8 cellular contexts compared by ENCODE assay signal in genomic region chr17:50546701-50547034, GRCh38. TPM values are rescaled to one million over a fixed set of nuclear protein-coding genes. Genes with fewer than 3 reads are reported as not detected.
DNase-seq lines count a peak whose midpoint lies in the region; ATAC-seq and TF ChIP-seq lines count a peak whose summit lies in the region.

No MANE protein-coding gene starts in this region.

- CTCF ChIA-PET in Panc1 (lab: Charles Lee), result interaction anchor here (0.6 to 3.6 kb wide), 5 partner anchors 68 to 148 kb away, joined by 3 to 15 read pairs (median 5); no protein-coding TSS in a partner anchor

- intact Hi-C loops in Panc1 (cut with micrococcal nuclease; ENCODE audit: unreplicated experiment), result loop anchor here (2.0 to 5.0 kb wide), 2 partner anchors 148 to 296 kb away; no protein-coding TSS in a partner anchor
- intact Hi-C loops in sigmoid colon (cut with DNase I), result loop anchor here (1.0 to 10.0 kb wide), 6 partner anchors 80 to 608 kb away; partner anchors contain the start of gene NME1
- intact Hi-C loops in aorta (cut with DNase I), result loop anchor here (1.0 to 10.0 kb wide), 5 partner anchors 80 to 398 kb away; no protein-coding TSS in a partner anchor

- H3K4me1 ChIP-seq in Panc1 (ENCODE audit: control insufficient read depth, insufficient read depth, low read length) (peaks cover 26% of the 10 kb centered on the region), sigmoid colon (peaks cover 0 to 36% (median 24%) of the 10 kb centered on the region in 4 donors), aorta (ENCODE audit: control insufficient read depth in 1 of 2, insufficient read depth in 2 of 2, low read length in 2 of 2) (no peaks in the 10 kb centered on the region)

- POLR2A ChIA-PET in Panc1 (lab: Charles Lee), result interaction anchor here (1.0 kb wide), 1 partner anchor 236 kb away, joined by 5 read pairs; no protein-coding TSS in a partner anchor

- WGBS in sigmoid colon, 2 donors, result 48 to 49% methylated on average over 4 of the region's 4 CpGs
- 38 to 48% methylated on average over 4 of the region's 4 CpGs for WGBS in aorta, 2 donors

- no TSS peak for BruUV-seq in Panc1 (replicated peaks; lab: Mats Ljungman, UMichigan)

- ATAC-seq in Panc1, result no peak
- no peak for ATAC-seq in HG02759 (IDR thresholded peaks at IDR 0.05; ENCODE audit: unreplicated experiment)
- ATAC-seq in aorta (ENCODE audit: low FRiP score), result no peak

- TF ChIP-seq CTCF in GM12864 (IDR thresholded peaks at IDR 0.05; ENCODE audit: low read depth, low read length, missing control alignments) (no peak), Panc1 (IDR thresholded peaks at IDR 0.05) (no peak), epithelial cell of proximal tubule (conservative IDR thresholded peaks at IDR 0.05; ENCODE audit: low read depth, low read length) (no peak), sigmoid colon (IDR thresholded peaks at IDR 0.05) (no peak)

- TF ChIP-seq POLR2A in sigmoid colon (IDR thresholded peaks at IDR 0.05), result no peak

- H3K9me3 ChIP-seq in Panc1 (ENCODE audit: control insufficient read depth, insufficient read depth, low read depth, low read length) (no peaks in the 10 kb centered on the region), sigmoid colon (no peaks in the 10 kb centered on the region), aorta (ENCODE audit: control insufficient read depth, low read length) (no peaks in the 10 kb centered on the region)

- no peak for TF ChIP-seq EP300 in sigmoid colon (IDR thresholded peaks at IDR 0.05)

- DNase-seq in GM12864 (ENCODE audit: low read depth) (no peak), Panc1 (ENCODE audit: low read depth, low spot score) (no peak), epithelial cell of proximal tubule (ENCODE audit: low read depth) (no peak), sigmoid colon (no peak), NCI-H226 (no peak), NCI-H1436 treated with DMSO at 0.1 percent for 48 hours (lab: John Stamatoyannopoulos, UW) (no peak), aorta (no peak)

- H3K4me3 ChIP-seq in GM12864 (ENCODE audit: low read depth, low read length), result peak overlapping the region; percentile 69
- H3K4me3 ChIP-seq in Panc1 (ENCODE audit: low read depth in 2 of 2, low read length in 2 of 2), result peak overlapping the region; percentile 52 to 73
- H3K4me3 ChIP-seq in epithelial cell of proximal tubule (ENCODE audit: low read depth, low read length), result peak overlapping the region; percentile 65
- H3K4me3 ChIP-seq in sigmoid colon, result peak overlapping the region; percentile 39 to 75 (median 64)
- no peak overlapping the region for H3K4me3 ChIP-seq in aorta (ENCODE audit: low read length in 2 of 2)

- no peaks in the 10 kb centered on the region for H3K36me3 ChIP-seq in Panc1 (ENCODE audit: control insufficient read depth, insufficient read depth, low read length)
- H3K36me3 ChIP-seq in sigmoid colon, result peaks cover 0 to 23% (median 4%) of the 10 kb centered on the region in 4 donors
- no peaks in the 10 kb centered on the region for H3K36me3 ChIP-seq in aorta (ENCODE audit: control insufficient read depth in 1 of 2, insufficient read depth in 2 of 2, low read length in 1 of 2)

- H3K27ac ChIP-seq in Panc1 (ENCODE audit: low read length) (peak overlapping the region; percentile 3; the same call in 1 of the 2 replicates), sigmoid colon (peak overlapping the region; percentile 82 to 88 (median 84)), aorta (ENCODE audit: low read depth in 1 of 2, low read length in 2 of 2) (no peak overlapping the region)

- in situ Hi-C loops in Panc1 (cut with HindIII; ENCODE audit: low pct_unique_long_range_greater_than_20kb, low sequenced_read_pairs), result no loop called here

- no peaks in the 10 kb centered on the region for H3K27me3 ChIP-seq in Panc1 (ENCODE audit: control insufficient read depth, insufficient read depth, low read length)
- no peaks in the 10 kb centered on the region for H3K27me3 ChIP-seq in sigmoid colon
- no peaks in the 10 kb centered on the region for H3K27me3 ChIP-seq in aorta (ENCODE audit: control insufficient read depth in 1 of 2, insufficient read depth in 2 of 2, low read length in 1 of 2)

RNA-seq across cellular contexts. Expression of gene SPATA20, which starts 0.3 kb away (rescaled TPM):
- 82.2 TPM for total RNA-seq in Panc1 (2021; ENCODE audit: unreplicated experiment)
- 77.3 TPM for polyA plus RNA-seq in Panc1 (2012; ENCODE audit: insufficient read length)
- total RNA-seq in epithelial cell of proximal tubule, result 45.5 and 70.2 TPM in 2 replicates
- total RNA-seq in sigmoid colon, result 10 to 100 TPM; 40.8 to 81.7 (median 58.6) TPM
- 10 to 100 TPM; 24.0 to 45.1 (median 40.6) TPM for polyA plus RNA-seq in sigmoid colon
- total RNA-seq in aorta, result 10 to 100 TPM; 27.8 to 41.9 TPM
- 10 to 100 TPM; 16.7 to 64.0 TPM for polyA plus RNA-seq in aorta

RNA-seq across cellular contexts. Expression of gene CACNA1G, which starts 13.8 kb away (rescaled TPM):
- total RNA-seq in Panc1 (2021; ENCODE audit: unreplicated experiment) (10.0 TPM), epithelial cell of proximal tubule (not detected in 2 replicates), sigmoid colon (1 to 10 TPM in 1 of 4 donors, under 1 TPM in 3; 0.33 to 1.4 (median 0.59) TPM), aorta (1 to 10 TPM in 1 of 2 donors, under 1 TPM in 1; 0.29 to 2.8 TPM)
- polyA plus RNA-seq in Panc1 (2012; ENCODE audit: insufficient read length), result 9.7 TPM
- polyA plus RNA-seq in sigmoid colon (under 1 TPM in 2 of 3 donors, not detected in 1; under 0.01 to 0.20 TPM), aorta (not detected)

RNA-seq across cellular contexts. Expression of gene EPN3, which starts 14.1 kb away (rescaled TPM):
- total RNA-seq in Panc1 (2021; ENCODE audit: unreplicated experiment) (0.92 TPM), epithelial cell of proximal tubule (2.8 and 3.3 TPM in 2 replicates), sigmoid colon (not detected), aorta (not detected)
- 0.67 TPM for polyA plus RNA-seq in Panc1 (2012; ENCODE audit: insufficient read length)
- polyA plus RNA-seq in sigmoid colon (10 to 100 TPM; 23.4 to 31.7 (median 29.5) TPM), aorta (1 to 10 TPM; 1.5 to 1.9 TPM)

RNA-seq across cellular contexts. Expression of gene MYCBPAP, which starts 38.4 kb away (rescaled TPM):
- 2.2 TPM for total RNA-seq in Panc1 (2021; ENCODE audit: unreplicated experiment)
- 3.7 TPM for polyA plus RNA-seq in Panc1 (2012; ENCODE audit: insufficient read length)
- 0.58 TPM in 1 of 2 replicates, not detected in the other for total RNA-seq in epithelial cell of proximal tubule
- total RNA-seq in sigmoid colon, result 1 to 10 TPM in 3 of 4 donors, under 1 TPM in 1; 0.36 to 2.5 (median 1.7) TPM
- polyA plus RNA-seq in sigmoid colon, result 1 to 10 TPM in 1 of 3 donors, under 1 TPM in 1, not detected in 1; 0.23 to 2.1 TPM
- 1 to 10 TPM; 1.3 to 1.8 TPM for total RNA-seq in aorta
- 1 to 10 TPM in 1 of 2 donors, under 1 TPM in 1; 0.77 to 1.0 TPM for polyA plus RNA-seq in aorta

Comparison
In these comparisons a context has a peak if more than half of its experiments do, and no peak if none do; other contexts are left out.
1. H3K4me3 ChIP-seq: peak in GM12864 (single experiment), Panc1 (2 of 2), epithelial cell of proximal tubule (single experiment) and sigmoid colon (4 of 4); none in aorta (0 of 2).
2. H3K27ac ChIP-seq: peak in Panc1 (single experiment) and sigmoid colon (4 of 4); none in aorta (0 of 2).